In the genomic region with DNA sequence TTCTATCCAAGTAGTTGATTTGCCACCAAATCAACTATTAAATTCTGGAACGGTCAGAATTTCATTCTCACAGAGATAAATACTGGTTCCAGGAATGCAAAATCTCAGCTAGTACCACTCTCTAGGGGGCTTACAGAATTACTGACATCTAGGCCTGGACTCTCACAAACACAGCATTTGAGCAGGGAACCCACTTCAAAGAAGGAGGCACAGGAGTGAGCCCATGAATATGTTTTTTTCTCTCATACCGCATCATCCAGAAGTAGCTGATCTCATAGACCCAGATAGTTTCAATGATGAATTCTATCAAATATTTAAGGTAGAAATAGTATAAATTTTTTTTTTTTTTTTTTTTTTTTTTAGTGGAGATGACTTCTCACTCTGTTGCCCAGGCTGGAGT, we compare ENCODE assay signal across 36 cellular contexts. TPM values are rescaled to one million over a fixed set of nuclear protein-coding genes. Genes with fewer than 3 reads are reported as not detected.
"Had no signal": no experiment of that assay in that cellular context is flagged by ENCODE, and none has a peak within 500 bp of the region (broad histone marks: within the 10 kb centered on the region; RNA-seq: fewer than 3 reads in every experiment).

No MANE protein-coding gene starts in this region.

- H3K36me3 ChIP-seq: MG63 had no signal

- H3K27me3 ChIP-seq: MG63 had no signal

- H3K9me3 ChIP-seq: MG63 had no signal

- H3K4me3 ChIP-seq: MG63 had no signal

- H3K27ac ChIP-seq: KMS-11 had no signal

- DNase-seq: Karpas-422, Kasumi-1, KG1, MG63, MM.1S, MV-4-11, NCI-H1048, NCI-H1092, NCI-H1092 treated with DMSO at 0.1 percent for 48 hours, NCI-H1105, NCI-H1105 treated with DMSO at 0.1 percent for 48 hours, NCI-H1417 treated with DMSO at 0.1 percent for 48 hours, NCI-H1436, NCI-H1436 treated with DMSO at 0.1 percent for 48 hours, NCI-H146, NCI-H1694, NCI-H1694 treated with DMSO at 0.1 percent for 48 hours, NCI-H187, NCI-H187 treated with DMSO at 0.1 percent for 48 hours, NCI-H1930, NCI-H2029 treated with DMSO at 0.1 percent for 48 hours, NCI-H2081, NCI-H2081 treated with DMSO at 0.1 percent for 48 hours, NCI-H2107, NCI-H2171, NCI-H2171 treated with DMSO at 0.1 percent for 48 hours, NCI-H2227 treated with DMSO at 0.1 percent for 48 hours, NCI-H226, NCI-H345, NCI-H446, NCI-H446 treated with DMSO at 0.1 percent for 48 hours, NCI-H510A, NCI-H510A treated with DMSO at 0.1 percent for 48 hours, NCI-H524 had no signal

RNA-seq across cellular contexts. Expression of gene S1PR1, which starts 32.1 kb away (rescaled TPM):
- total RNA-seq: NCI-H460 had no signal
